ENCODE assay signal across 9 cellular contexts in the genomic region with DNA sequence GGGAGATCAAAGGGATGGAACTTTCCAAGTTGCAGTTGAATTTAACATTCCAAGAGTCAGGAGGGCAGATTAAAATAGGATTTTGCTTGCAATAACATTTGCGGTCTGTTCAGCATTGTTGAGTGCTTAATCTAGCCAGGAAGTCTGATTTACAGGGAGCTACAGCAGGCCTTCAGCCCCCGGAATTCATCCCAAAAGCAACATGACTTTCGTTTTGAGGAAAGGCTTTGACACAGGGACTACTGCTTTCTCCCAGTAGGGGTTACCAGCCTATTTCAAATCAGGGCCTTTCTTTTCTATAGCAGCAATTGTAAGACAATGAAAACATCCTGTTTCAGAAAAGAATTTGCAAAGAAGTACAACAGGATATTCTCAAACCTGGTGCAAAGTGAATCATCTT.
DNase-seq lines count a peak whose midpoint lies in the region; ATAC-seq, FAIRE-seq and TF ChIP-seq lines count a peak whose summit lies in the region.
"Had no signal": no experiment of that assay in that cellular context is flagged by ENCODE, and none has a peak within 500 bp of the region (broad histone marks: within the 10 kb centered on the region; RNA-seq: fewer than 3 reads in every experiment).

No MANE protein-coding gene starts in this region.

- peak; percentile 52 for ATAC-seq in body of pancreas
- ATAC-seq: natural killer cell had no signal

- H3K27me3 ChIP-seq in H7 (ENCODE audit: control insufficient read depth, insufficient read depth, low read length) (no peaks in the 10 kb centered on the region), body of pancreas (no peaks in the 10 kb centered on the region), iPS-20b (ENCODE audit: insufficient read depth, low read length) (no peaks in the 10 kb centered on the region), small intestine (ENCODE audit: control insufficient read depth in 2 of 2, insufficient read depth in 2 of 2, low read length in 2 of 2) (peaks cover 0 to 2% of the 10 kb centered on the region in 2 donors)

- no peak overlapping the region for H3K27ac Mint-ChIP-seq in activated CD4-positive, alpha-beta memory T cell treated with anti-CD3 and anti-CD28 coated beads, Interleukin-2, amount 10 ng/mL, durations not matched to agents 7 days and 5 days
- H3K27ac Mint-ChIP-seq in CD14-positive monocyte: no peak overlapping the region
- H3K27ac Mint-ChIP-seq: natural killer cell had no signal

- intact Hi-C loops in body of pancreas (cut with DNase I) (no loop called here), CD14-positive monocyte (cut with micrococcal nuclease) (no loop called here)

- no peak overlapping the region for H3K4me3 Mint-ChIP-seq in activated CD4-positive, alpha-beta memory T cell treated with anti-CD3 and anti-CD28 coated beads, Interleukin-2, amount 10 ng/mL, durations not matched to agents 7 days and 5 days
- H3K4me3 Mint-ChIP-seq in CD14-positive monocyte: no peak overlapping the region
- H3K4me3 Mint-ChIP-seq: natural killer cell had no signal

- H3K4me1 ChIP-seq in body of pancreas (peaks cover 9% of the 10 kb centered on the region), iPS-20b (ENCODE audit: insufficient read depth, low read length) (peaks cover 30% of the 10 kb centered on the region), small intestine (ENCODE audit: control insufficient read depth in 2 of 2, insufficient read depth in 1 of 2, low read depth in 1 of 2, low read length in 1 of 2) (peaks cover 0 to 2% of the 10 kb centered on the region in 2 donors)

- WGBS in body of pancreas, 2 donors: 41 to 68% methylated on average over 3 of the region's 3 CpGs
- 38 to 64% (median 58%) methylated on average over 3 of the region's 3 CpGs for WGBS in small intestine, 3 donors

- H3K27me3 Mint-ChIP-seq in activated CD4-positive, alpha-beta memory T cell treated with anti-CD3 and anti-CD28 coated beads, Interleukin-2, amount 10 ng/mL, durations not matched to agents 7 days and 5 days: peaks cover 23% of the 10 kb centered on the region
- peaks cover 0 to 4% (median 0%) of the 10 kb centered on the region in 3 donors for H3K27me3 Mint-ChIP-seq in CD14-positive monocyte (ENCODE audit: low read depth in 3 of 3)

- peak overlapping the region in 2 of 4 donors; percentile 39 to 46 for H3K27ac ChIP-seq in body of pancreas
- peak overlapping the region; percentile 6 for H3K27ac ChIP-seq in iPS-20b (ENCODE audit: low read length)
- H3K27ac ChIP-seq in small intestine (ENCODE audit: low read depth in 1 of 2, low read length in 1 of 2): peak overlapping the region in 1 of 2 donors; percentile 28

- H3K9me3 ChIP-seq in body of pancreas (no peaks in the 10 kb centered on the region), iPS-20b (ENCODE audit: insufficient read depth, low read depth, low read length) (no peaks in the 10 kb centered on the region), small intestine (ENCODE audit: control insufficient read depth, low read depth) (no peaks in the 10 kb centered on the region)

- TF ChIP-seq CTCF in body of pancreas (IDR thresholded peaks at IDR 0.05): no peak
- TF ChIP-seq CTCF in CD14-positive monocyte (IDR thresholded peaks at IDR 0.05): no peak

- H3K4me3 ChIP-seq in H7 (ENCODE audit: insufficient read depth, low read depth, low read length) (no peak overlapping the region), body of pancreas (no peak overlapping the region), iPS-20b (ENCODE audit: low read length) (no peak overlapping the region), small intestine (ENCODE audit: low read depth in 1 of 2, low read length in 2 of 2) (no peak overlapping the region)

- peaks cover 36% of the 10 kb centered on the region for H3K4me1 Mint-ChIP-seq in activated CD4-positive, alpha-beta memory T cell treated with anti-CD3 and anti-CD28 coated beads, Interleukin-2, amount 10 ng/mL, durations not matched to agents 7 days and 5 days
- H3K4me1 Mint-ChIP-seq in CD14-positive monocyte: peaks cover 18% of the 10 kb centered on the region
- H3K4me1 Mint-ChIP-seq: natural killer cell had no signal

- no peak for TF ChIP-seq POLR2A in body of pancreas (IDR thresholded peaks at IDR 0.05)

- no peaks in the 10 kb centered on the region for H3K36me3 ChIP-seq in H7 (replicated peaks; ENCODE audit: control insufficient read depth, insufficient read depth, low read length)
- no peaks in the 10 kb centered on the region for H3K36me3 ChIP-seq in body of pancreas (replicated peaks in 1 of 2; ENCODE audit: insufficient read depth in 1 of 2, low read depth in 2 of 2)
- H3K36me3 ChIP-seq in iPS-20b (ENCODE audit: insufficient read depth, low read depth, low read length): no peaks in the 10 kb centered on the region
- no peaks in the 10 kb centered on the region for H3K36me3 ChIP-seq in small intestine (ENCODE audit: control insufficient read depth in 2 of 2, insufficient read depth in 2 of 2, low read length in 2 of 2)

- FAIRE-seq in small intestine (lab: Jason Lieb, UNC): no peak

- peaks cover 4% of the 10 kb centered on the region for H3K9me3 Mint-ChIP-seq in activated CD4-positive, alpha-beta memory T cell treated with anti-CD3 and anti-CD28 coated beads, Interleukin-2, amount 10 ng/mL, durations not matched to agents 7 days and 5 days
- peaks cover 3 to 12% (median 7%) of the 10 kb centered on the region in 7 donors for H3K9me3 Mint-ChIP-seq in CD14-positive monocyte
- H3K9me3 Mint-ChIP-seq: natural killer cell had no signal

- CTCF ChIA-PET in activated CD4-positive, alpha-beta memory T cell treated with anti-CD3 and anti-CD28 coated beads, Interleukin-2, amount 10 ng/mL, durations not matched to agents 7 days and 5 days (lab: Charles Lee): no interaction called here

- no peak overlapping the region; the same call in 1 of the 2 replicates for H3K9ac ChIP-seq in iPS-20b (ENCODE audit: low read depth, low read length)

- POLR2A ChIA-PET in activated CD4-positive, alpha-beta memory T cell treated with anti-CD3 and anti-CD28 coated beads, Interleukin-2, amount 10 ng/mL, durations not matched to agents 7 days and 5 days (lab: Charles Lee): no interaction called here

- DNase-seq in H7 (peak; percentile 37), body of pancreas (no peak), smooth muscle cell of the brain vasculature (ENCODE audit: low read depth, low spot score) (peak; percentile 94), small intestine (no peak), CD14-positive monocyte (ENCODE audit: low spot score) (no peak), occipital lobe (lab: John Stamatoyannopoulos, UW) (no peak)
- no peak for DNase-seq in activated CD4-positive, alpha-beta memory T cell treated with anti-CD3 and anti-CD28 coated beads, Interleukin-2, amount 10 ng/mL, durations not matched to agents 7 days and 5 days
- DNase-seq: natural killer cell had no signal

- no peaks in the 10 kb centered on the region for H3K36me3 Mint-ChIP-seq in activated CD4-positive, alpha-beta memory T cell treated with anti-CD3 and anti-CD28 coated beads, Interleukin-2, amount 10 ng/mL, durations not matched to agents 7 days and 5 days (ENCODE audit: low read depth)
- H3K36me3 Mint-ChIP-seq in CD14-positive monocyte: no peaks in the 10 kb centered on the region
- H3K36me3 Mint-ChIP-seq: natural killer cell had no signal

Comparison
In these comparisons a context has a peak if more than half of its experiments do, and no peak if none do; other contexts are left out.
1. DNase-seq: peak in H7 (single experiment) and smooth muscle cell of the brain vasculature (single experiment); none in body of pancreas (0 of 4), small intestine (single experiment), activated CD4-positive, alpha-beta memory T cell treated with anti-CD3 and anti-CD28 coated beads, Interleukin-2, amount 10 ng/mL, durations not matched to agents 7 days and 5 days (single experiment), CD14-positive monocyte (single experiment) and occipital lobe (single experiment).